Comparison of ENCODE assay signal across 8 cellular contexts in genomic region chr3:183285828-183286457, GRCh38. TPM values are rescaled to one million over a fixed set of nuclear protein-coding genes. Genes with fewer than 3 reads are reported as not detected.
DNase-seq lines count a peak whose midpoint lies in the region; ATAC-seq and TF ChIP-seq lines count a peak whose summit lies in the region.

No MANE protein-coding gene starts in this region.

- H3K4me1 Mint-ChIP-seq in activated T-helper 17 cell treated with anti-CD3 and anti-CD28 coated beads, Interleukin-2, amount 50 U/mL, for 72 hours, result peaks cover 23% of the 10 kb centered on the region
- H3K4me1 Mint-ChIP-seq in osteocyte (ENCODE audit: unreplicated experiment), result peaks cover 23% of the 10 kb centered on the region

- H3K36me3 ChIP-seq in Peyer's patch (no peaks in the 10 kb centered on the region), thymus (ENCODE audit: control insufficient read depth, insufficient read depth) (no peaks in the 10 kb centered on the region)

- ATAC-seq in GM19438 (IDR thresholded peaks at IDR 0.05; ENCODE audit: low read depth, unreplicated experiment) (peak; percentile 99), HG03565 (IDR thresholded peaks at IDR 0.05; ENCODE audit: unreplicated experiment) (peak; percentile 96)
- ATAC-seq in activated T-helper 17 cell treated with anti-CD3 and anti-CD28 coated beads, Interleukin-2, amount 50 U/mL, for 72 hours (replicated peaks), result peak; percentile 89

- DNase-seq in CD1c-positive myeloid dendritic cell (ENCODE audit: extremely low spot score) (peak; percentile 97), Peyer's patch (peak; percentile 74 to 95 (median 87)), fibroblast of the aortic adventitia (ENCODE audit: low read depth) (peak; percentile 99), osteocyte (ENCODE audit: extremely low spot score, unreplicated experiment) (no peak)

- peak overlapping the region; percentile 78 for H3K4me3 Mint-ChIP-seq in activated T-helper 17 cell treated with anti-CD3 and anti-CD28 coated beads, Interleukin-2, amount 50 U/mL, for 72 hours
- peak overlapping the region; percentile 32 for H3K4me3 Mint-ChIP-seq in osteocyte (ENCODE audit: unreplicated experiment)

- WGBS in thymus, result 29% methylated on average over 10 of the region's 10 CpGs

- H3K27me3 ChIP-seq in Peyer's patch, result no peaks in the 10 kb centered on the region
- H3K27me3 ChIP-seq in thymus (ENCODE audit: control insufficient read depth, insufficient read depth), result no peaks in the 10 kb centered on the region

- H3K27ac ChIP-seq in Peyer's patch (peak overlapping the region; percentile 33 to 91 (median 68)), thymus (ENCODE audit: low read depth) (peak overlapping the region; percentile 88)

- no peaks in the 10 kb centered on the region for H3K9me3 ChIP-seq in Peyer's patch
- H3K9me3 ChIP-seq in thymus (ENCODE audit: control insufficient read depth), result no peaks in the 10 kb centered on the region

- H3K4me3 ChIP-seq in Peyer's patch (peak overlapping the region in 1 of 4 donors; percentile 20), fibroblast of the aortic adventitia (ENCODE audit: low read depth, low read length) (no peak overlapping the region), thymus (ENCODE audit: low read length) (no peak overlapping the region)

- peaks cover 15% of the 10 kb centered on the region for H3K36me3 Mint-ChIP-seq in activated T-helper 17 cell treated with anti-CD3 and anti-CD28 coated beads, Interleukin-2, amount 50 U/mL, for 72 hours (ENCODE audit: low read depth)
- H3K36me3 Mint-ChIP-seq in osteocyte (ENCODE audit: unreplicated experiment), result peaks cover 2% of the 10 kb centered on the region

- H3K27ac Mint-ChIP-seq in activated T-helper 17 cell treated with anti-CD3 and anti-CD28 coated beads, Interleukin-2, amount 50 U/mL, for 72 hours, result peak overlapping the region; percentile 89
- peak overlapping the region; percentile 85 for H3K27ac Mint-ChIP-seq in osteocyte (ENCODE audit: unreplicated experiment)

- no peaks in the 10 kb centered on the region for H3K27me3 Mint-ChIP-seq in activated T-helper 17 cell treated with anti-CD3 and anti-CD28 coated beads, Interleukin-2, amount 50 U/mL, for 72 hours
- no peaks in the 10 kb centered on the region for H3K27me3 Mint-ChIP-seq in osteocyte (ENCODE audit: unreplicated experiment)

- TF ChIP-seq POLR2A in Peyer's patch (IDR thresholded peaks at IDR 0.05), result peak; percentile 10 to 52

- no peaks in the 10 kb centered on the region for H3K9me3 Mint-ChIP-seq in activated T-helper 17 cell treated with anti-CD3 and anti-CD28 coated beads, Interleukin-2, amount 50 U/mL, for 72 hours
- no peaks in the 10 kb centered on the region for H3K9me3 Mint-ChIP-seq in osteocyte (ENCODE audit: unreplicated experiment)

- H3K4me1 ChIP-seq in Peyer's patch, result peaks cover 5 to 14% (median 7%) of the 10 kb centered on the region in 4 donors
- H3K4me1 ChIP-seq in thymus (ENCODE audit: control insufficient read depth, insufficient read depth, low read length), result peaks cover 7% of the 10 kb centered on the region

- no peak for TF ChIP-seq CTCF in Peyer's patch (IDR thresholded peaks at IDR 0.05)
- no peak for TF ChIP-seq CTCF in fibroblast of the aortic adventitia (IDR thresholded peaks at IDR 0.05; ENCODE audit: insufficient read depth, low read length)
- no peak for TF ChIP-seq CTCF in osteocyte (IDR thresholded peaks at IDR 0.05)

RNA-seq across cellular contexts. Expression of gene B3GNT5, which starts 32.9 kb away (rescaled TPM):
- 10 to 100 TPM; 15.7 to 66.2 (median 42.2) TPM for total RNA-seq in Peyer's patch
- 1 to 10 TPM; 1.4 to 7.1 TPM for total RNA-seq in activated T-helper 17 cell treated with anti-CD3 and anti-CD28 coated beads, Interleukin-2, amount 50 U/mL, for 72 hours
- 4.7 and 10.4 TPM in 2 replicates for total RNA-seq in fibroblast of the aortic adventitia (ENCODE audit: low replicate concordance)
- total RNA-seq in osteocyte, result 20.6 and 24.3 TPM in 2 replicates
- polyA plus RNA-seq in thymus, result 10.5 TPM
